Comparison of ENCODE assay signal across 13 cellular contexts in the genomic region with DNA sequence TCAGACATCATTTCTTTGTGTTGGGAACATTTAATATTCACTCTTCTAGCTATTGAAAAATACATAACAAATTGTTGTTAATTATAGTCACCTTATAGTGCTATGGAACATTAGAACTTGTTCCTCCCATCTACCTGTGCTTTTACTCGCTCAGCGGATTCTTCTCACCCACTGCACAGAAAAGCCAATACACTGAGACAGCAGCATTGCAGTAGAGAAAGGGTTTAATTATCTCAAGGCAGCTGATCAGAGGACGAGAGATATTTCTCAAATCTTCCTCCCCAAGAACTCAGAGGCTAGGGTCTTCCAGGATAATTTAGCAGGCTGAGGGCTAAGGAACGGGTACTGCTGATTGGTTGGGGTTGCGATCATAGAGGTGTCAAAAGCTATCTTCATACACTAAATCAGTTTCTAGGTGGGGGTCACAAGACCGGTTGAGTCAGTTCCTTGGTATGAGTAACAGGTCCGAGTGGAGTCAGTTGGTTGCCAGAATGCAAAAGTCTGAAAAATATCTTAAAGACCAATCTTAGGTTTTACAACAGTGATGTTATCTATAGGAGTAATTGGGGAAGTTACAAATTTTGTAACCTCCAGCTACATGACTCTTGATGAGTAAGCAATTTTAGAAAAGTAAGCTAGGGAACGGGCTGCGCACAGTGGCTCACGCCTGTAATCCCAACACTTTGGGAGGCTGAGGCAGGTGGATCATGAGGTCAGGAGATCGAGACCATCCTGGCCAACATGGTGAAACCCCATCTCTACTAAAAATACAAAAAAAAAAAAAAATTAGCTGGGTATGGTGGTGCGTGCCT.
DNase-seq lines count a peak whose midpoint lies in the region; ATAC-seq and TF ChIP-seq lines count a peak whose summit lies in the region.
"Had no signal": no experiment of that assay in that cellular context is flagged by ENCODE, and none has a peak within 500 bp of the region (broad histone marks: within the 10 kb centered on the region; RNA-seq: fewer than 3 reads in every experiment).

No MANE protein-coding gene starts in this region.

- peak; percentile 47 for DNase-seq in CD1c-positive myeloid dendritic cell (ENCODE audit: extremely low spot score)
- DNase-seq in HCT116 (ENCODE audit: low read depth, low spot score), result no peak
- DNase-seq in MM.1S, result no peak
- no peak for DNase-seq in endothelial cell (ENCODE audit: low spot score)
- no peak for DNase-seq in posterior vena cava (ENCODE audit: low spot score)
- no peak for DNase-seq in RWPE1 (ENCODE audit: low spot score)
- no peak for DNase-seq in neuronal stem cell (ENCODE audit: low spot score)
- DNase-seq: DMS153, NCI-H187 treated with DMSO at 0.1 percent for 48 hours, NCI-H2171 had no signal

- H3K4me1 ChIP-seq in HCT116 (ENCODE audit: control insufficient read depth in 1 of 2, insufficient read depth in 2 of 2, low read length in 2 of 2) (no peaks in the 10 kb centered on the region), MM.1S (ENCODE audit: low read length) (peaks cover 33% of the 10 kb centered on the region), neuronal stem cell (ENCODE audit: control insufficient read depth in 2 of 2, insufficient read depth in 1 of 2, low read depth in 1 of 2, low read length in 2 of 2) (no peaks in the 10 kb centered on the region)
- H3K4me1 ChIP-seq: BLaER1 had no signal

- H2BK5ac ChIP-seq in neuronal stem cell (ENCODE audit: low read length), result no peak overlapping the region

- no peak overlapping the region for H3K4me2 ChIP-seq in HCT116 (ENCODE audit: low read length)
- H3K4me2 ChIP-seq in MM.1S (ENCODE audit: low read depth, low read length), result no peak overlapping the region
- no peak overlapping the region for H3K4me2 ChIP-seq in neuronal stem cell (ENCODE audit: insufficient read depth, low read length, poor library complexity, severe bottlenecking)
- H3K4me2 ChIP-seq: BLaER1 had no signal

- no TSS peak for BruUV-seq in HCT116 (replicated peaks; lab: Mats Ljungman, UMichigan)

- H4K91ac ChIP-seq in neuronal stem cell (ENCODE audit: low read depth, low read length, poor library complexity), result no peak overlapping the region

- H3K36me3 ChIP-seq in HCT116 (ENCODE audit: control insufficient read depth in 1 of 2, insufficient read depth in 2 of 2, low read length in 2 of 2) (no peaks in the 10 kb centered on the region), MM.1S (replicated peaks; ENCODE audit: insufficient read depth, low read length) (no peaks in the 10 kb centered on the region), neuronal stem cell (replicated peaks in 1 of 2; ENCODE audit: control insufficient read depth in 2 of 2, insufficient read depth in 2 of 2, low read length in 2 of 2) (no peaks in the 10 kb centered on the region)

- no peak overlapping the region for H3K14ac ChIP-seq in neuronal stem cell (ENCODE audit: low read length)

- no peak overlapping the region for H2BK120ac ChIP-seq in neuronal stem cell (ENCODE audit: low read depth, low read length)

- peaks cover 15% of the 10 kb centered on the region for H3F3A ChIP-seq in MM.1S (ENCODE audit: insufficient read depth, low read length)

- H3K9ac ChIP-seq in HCT116 (ENCODE audit: low read length), result no peak overlapping the region
- H3K9ac ChIP-seq in MM.1S (ENCODE audit: low read length), result no peak overlapping the region
- H3K9ac ChIP-seq in neuronal stem cell (ENCODE audit: low read depth, low read length, poor library complexity), result no peak overlapping the region
- H3K9ac ChIP-seq: BLaER1 had no signal

- H3K27ac Mint-ChIP-seq in endothelial cell (ENCODE audit: unreplicated experiment), result no peak overlapping the region

- H4K8ac ChIP-seq in neuronal stem cell (ENCODE audit: low read depth, low read length), result no peak overlapping the region

- no peak overlapping the region for H3K23ac ChIP-seq in neuronal stem cell (ENCODE audit: low read depth, low read length, poor library complexity)

- H3K27me3 ChIP-seq in HCT116 (ENCODE audit: insufficient read depth, low read length) (no peaks in the 10 kb centered on the region), MM.1S (replicated peaks; ENCODE audit: insufficient read depth, low read length) (no peaks in the 10 kb centered on the region), neuronal stem cell (ENCODE audit: control insufficient read depth in 3 of 3, insufficient read depth in 3 of 3, low read depth in 1 of 3, low read length in 3 of 3) (no peaks in the 10 kb centered on the region)
- H3K27me3 ChIP-seq: BLaER1, SJSA1 had no signal

- H3K4me3 ChIP-seq in HCT116 (replicated peaks in 1 of 2; ENCODE audit: low read depth in 1 of 2, low read length in 2 of 2) (no peak overlapping the region), MM.1S (ENCODE audit: low read length) (no peak overlapping the region), neuronal stem cell (ENCODE audit: low read length in 2 of 2) (no peak overlapping the region)
- H3K4me3 ChIP-seq: BLaER1, SJSA1 had no signal

- H3K4ac ChIP-seq in neuronal stem cell (ENCODE audit: low read length), result no peak overlapping the region

- H3K79me2 ChIP-seq in HCT116 (ENCODE audit: insufficient read depth, low read length) (no peaks in the 10 kb centered on the region), MM.1S (ENCODE audit: low read length) (no peaks in the 10 kb centered on the region)

- CTCF ChIA-PET in HCT116 (lab: Charles Lee) (no interaction called here), RWPE1 (lab: Yijun Ruan, JAX) (no interaction called here)

- no peak for TF ChIP-seq RAD21 in HCT116 (IDR thresholded peaks at IDR 0.05; ENCODE audit: low read depth)

- no peak overlapping the region for H2BK12ac ChIP-seq in neuronal stem cell (ENCODE audit: low read length)

- H2AFZ ChIP-seq in HCT116 (ENCODE audit: low read depth, low read length, poor library complexity, severe bottlenecking) (no peak overlapping the region), MM.1S (ENCODE audit: low read length) (no peak overlapping the region), neuronal stem cell (ENCODE audit: low read length) (no peak overlapping the region)

- no peak overlapping the region for H2AK5ac ChIP-seq in neuronal stem cell (ENCODE audit: low read depth, low read length)

- POLR2A ChIA-PET in HCT116 (lab: Charles Lee), result no interaction called here
- POLR2A ChIA-PET in RWPE1 (lab: Yijun Ruan, JAX; ENCODE audit: low non-redundant PET), result no interaction called here

- H3K36me3 Mint-ChIP-seq in endothelial cell (ENCODE audit: low read depth, unreplicated experiment), result peaks cover 28% of the 10 kb centered on the region

- H4K20me1 ChIP-seq in HCT116 (ENCODE audit: insufficient read depth) (no peaks in the 10 kb centered on the region), MM.1S (ENCODE audit: insufficient read depth, low read length) (no peaks in the 10 kb centered on the region)
- H4K20me1 ChIP-seq: BLaER1 had no signal

- RAD21 ChIA-PET in HCT116 (lab: Charles Lee; ENCODE audit: low non-redundant PET in 1 of 2, low total read pairs in 2 of 2, uncharacterized antibody in 2 of 2, unreplicated experiment in 2 of 2), result no interaction called here

- peaks cover 2% of the 10 kb centered on the region for H3K4me1 Mint-ChIP-seq in endothelial cell (ENCODE audit: unreplicated experiment)

- H3K9me2 ChIP-seq in HCT116 (ENCODE audit: insufficient read depth), result no peaks in the 10 kb centered on the region
- H3K9me2 ChIP-seq in MM.1S (replicated peaks; ENCODE audit: insufficient read depth, low read length), result no peaks in the 10 kb centered on the region

- no peak overlapping the region for H2BK15ac ChIP-seq in neuronal stem cell (ENCODE audit: low read length)

- WGBS in neuronal stem cell (ENCODE audit: extremely low coverage in 2 of 2, insufficient read length in 2 of 2, insufficient replicate concordance in 1 of 2), 2 donors, result no CpG with 5 or more reads among the region's 12 CpGs

- no peak for TF ChIP-seq POLR2A in HCT116 (IDR thresholded peaks at IDR 0.05; ENCODE audit: borderline replicate concordance, extremely low read depth, insufficient read depth, insufficient read length)

- no peak for ATAC-seq in HCT116
- no peak for ATAC-seq in HG03039 (IDR thresholded peaks at IDR 0.05; ENCODE audit: unreplicated experiment)

- no peak overlapping the region for H3K27ac ChIP-seq in HCT116 (ENCODE audit: low read depth, low read length)
- H3K27ac ChIP-seq in MM.1S (ENCODE audit: low read length), result peak overlapping the region; percentile 92; the same call in 1 of the 2 replicates
- H3K27ac ChIP-seq in RWPE1, result no peak overlapping the region
- H3K27ac ChIP-seq in neuronal stem cell (replicated peaks; ENCODE audit: low read length), result no peak overlapping the region
- H3K27ac ChIP-seq: BLaER1, SJSA1 had no signal

- H3K18ac ChIP-seq in neuronal stem cell (ENCODE audit: low read length), result no peak overlapping the region

- no peaks in the 10 kb centered on the region for H3K79me1 ChIP-seq in neuronal stem cell (ENCODE audit: low read depth, low read length)

- H3K9me3 ChIP-seq in HCT116 (ENCODE audit: control insufficient read depth in 1 of 2, insufficient read depth in 1 of 2, low read depth in 1 of 2, low read length in 2 of 2), result peaks cover 7 to 8% of the 10 kb centered on the region in 2 experiments; a peak in 2 of 4 replicates
- H3K9me3 ChIP-seq in MM.1S (replicated peaks; ENCODE audit: insufficient read depth, low read length), result no peaks in the 10 kb centered on the region
- peaks cover 4 to 6% of the 10 kb centered on the region in 2 donors for H3K9me3 ChIP-seq in neuronal stem cell (replicated peaks in 1 of 2; ENCODE audit: control insufficient read depth in 2 of 2, insufficient read depth in 1 of 2, low read depth in 1 of 2, low read length in 2 of 2)

- no peaks in the 10 kb centered on the region for H3K9me3 Mint-ChIP-seq in endothelial cell (ENCODE audit: unreplicated experiment)

- H3K4me3 Mint-ChIP-seq in endothelial cell (ENCODE audit: unreplicated experiment), result peak overlapping the region; percentile 1

- peaks cover 4% of the 10 kb centered on the region for H3K27me3 Mint-ChIP-seq in endothelial cell (ENCODE audit: unreplicated experiment)

- intact Hi-C loops in HCT116 (cut with micrococcal nuclease), result no loop called here
- intact Hi-C loops in posterior vena cava (cut with DNase I), result no loop called here

- TF ChIP-seq CTCF in HCT116 (IDR thresholded peaks at IDR 0.05 in 2 of 3, conservative IDR thresholded peaks at IDR 0.05 in 1 of 3; ENCODE audit: borderline replicate concordance in 1 of 3, insufficient read depth in 1 of 3, low read depth in 2 of 3, low read length in 2 of 3) (no peak), MM.1S (IDR thresholded peaks at IDR 0.05; ENCODE audit: low read length) (no peak), endothelial cell (IDR thresholded peaks at IDR 0.05; ENCODE audit: unreplicated experiment) (no peak), RWPE1 (conservative IDR thresholded peaks at IDR 0.05; ENCODE audit: low read depth) (no peak)

TF ChIP-seq in HCT116, 20 proteins besides CTCF, POLR2A, EP300 and RAD21:
- TF ChIP-seq ELF1 (IDR thresholded peaks at IDR 0.05; ENCODE audit: borderline replicate concordance, low read depth) (no peak), CBX3 (IDR thresholded peaks at IDR 0.05; ENCODE audit: low read depth) (peak; percentile 62; the same call in 1 of the 2 replicates)
